ENCODE assay signal across 17 cellular contexts in the genomic region with DNA sequence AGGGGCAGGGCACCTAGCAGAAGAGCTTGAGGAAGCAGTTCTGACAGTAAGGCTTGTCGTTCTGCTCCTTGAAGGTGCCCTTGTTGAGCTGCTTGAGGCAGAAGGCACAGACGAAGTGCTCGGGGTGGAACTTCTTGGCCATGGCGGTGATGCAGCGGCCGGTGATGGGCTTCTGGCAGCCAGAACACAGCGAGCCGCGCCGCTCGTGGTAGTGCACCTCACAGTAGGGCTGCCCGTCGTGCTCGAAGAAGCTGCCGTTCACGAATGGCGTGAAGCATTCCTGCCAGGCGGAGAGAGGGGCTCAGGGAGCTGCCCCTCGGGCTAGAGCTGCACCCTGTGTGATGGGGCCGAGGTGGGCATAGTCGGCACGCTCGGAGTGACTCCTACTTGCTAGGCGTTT.
"Had no signal": no experiment of that assay in that cellular context is flagged by ENCODE, and none has a peak within 500 bp of the region (broad histone marks: within the 10 kb centered on the region; RNA-seq: fewer than 3 reads in every experiment).

No MANE protein-coding gene starts in this region.

- H3K9me3 ChIP-seq: colonic mucosa, esophagus squamous epithelium, pancreas, suprapubic skin, thyroid gland, upper lobe of left lung had no signal

- H3K27me3 ChIP-seq: colonic mucosa, esophagus squamous epithelium, pancreas, suprapubic skin, thyroid gland, upper lobe of left lung had no signal

- H3K27me3 Mint-ChIP-seq: naive thymus-derived CD4-positive, alpha-beta T cell; progenitor cell of endocrine pancreas had no signal

- ATAC-seq: naive thymus-derived CD4-positive, alpha-beta T cell; right cardiac atrium had no signal

- FAIRE-seq: pancreas had no signal

- DNase-seq: colonic mucosa; dermis blood vessel endothelial cell; esophagus squamous epithelium; foreskin fibroblast; mesendoderm; naive thymus-derived CD4-positive, alpha-beta T cell; nucleus accumbens; stimulated activated CD4-positive, alpha-beta T cell treated with anti-CD3 and anti-CD28 coated beads, Interleukin-2, amount 100 ng/mL, for 48 hours; stimulated activated naive CD4-positive, alpha-beta T cell treated with Interleukin-2 at 50 U/mL for 16 hours; thyroid gland had no signal

- H3K4me2 ChIP-seq: smooth muscle cell had no signal

- H3K27ac ChIP-seq: esophagus squamous epithelium, pancreas, suprapubic skin, thyroid gland, upper lobe of left lung had no signal

- H3K4me3 Mint-ChIP-seq: naive thymus-derived CD4-positive, alpha-beta T cell had no signal

- H3K4me1 ChIP-seq: colonic mucosa, pancreas, suprapubic skin, thyroid gland, upper lobe of left lung had no signal

- H3K9me3 Mint-ChIP-seq: naive thymus-derived CD4-positive, alpha-beta T cell; neural crest cell had no signal

- H3K4me3 ChIP-seq: colonic mucosa, esophagus squamous epithelium, pancreas, smooth muscle cell, suprapubic skin, thyroid gland, upper lobe of left lung had no signal
